ENCODE assay signal across 2 cellular contexts in the genomic region with DNA sequence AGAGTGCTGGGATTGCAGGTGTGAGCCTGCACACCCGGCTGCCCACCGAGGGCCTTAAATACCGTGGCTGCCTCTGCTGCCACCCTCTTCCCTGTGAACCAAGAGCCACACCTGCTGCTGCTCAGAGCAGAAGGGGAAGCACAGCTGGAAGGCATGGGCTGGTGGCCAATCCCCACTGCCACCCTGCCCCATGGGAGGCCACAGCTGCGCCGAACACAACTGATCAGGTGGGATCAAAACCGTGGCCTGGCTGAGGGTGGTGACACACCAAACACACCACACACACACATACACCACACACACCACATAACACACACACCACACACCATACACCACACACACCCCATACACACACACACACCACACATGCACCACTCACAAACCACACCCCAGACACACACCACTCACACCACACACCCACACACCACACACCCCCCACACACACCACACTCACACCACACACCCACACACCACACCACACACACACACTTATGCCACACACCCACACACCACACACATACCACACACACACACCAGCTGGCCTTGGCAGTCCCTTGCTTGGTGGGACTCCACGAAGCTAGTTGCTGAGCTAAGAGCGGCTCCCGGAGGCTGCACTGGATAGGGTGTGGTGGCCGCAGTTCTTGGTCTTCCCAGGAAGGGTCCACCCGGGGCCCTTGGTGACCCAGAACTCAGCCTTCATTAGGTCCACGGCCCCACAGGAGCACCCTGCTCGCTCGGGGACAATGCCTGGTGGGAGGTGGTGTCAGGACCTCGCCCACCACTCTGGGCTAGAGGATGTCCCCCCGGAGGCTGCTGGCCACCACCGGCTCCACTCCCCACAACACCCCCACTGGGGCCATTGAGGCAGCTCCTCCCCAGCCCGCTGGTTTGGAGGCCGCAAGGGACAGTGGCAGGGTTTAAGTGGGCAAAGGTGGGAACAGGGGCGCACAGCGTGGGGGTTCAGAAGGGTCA.
TF ChIP-seq lines count a peak whose summit lies in the region.

No MANE protein-coding gene starts in this region.

TF ChIP-seq in GM12878, 131 proteins besides CTCF, POLR2A, EP300 and RAD21:
- TF ChIP-seq TCF7 (IDR thresholded peaks at IDR 0.05; ENCODE audit: borderline replicate concordance) (no peak), RUNX3 (IDR thresholded peaks at IDR 0.05; ENCODE audit: low read length) (0 out of 2 replicates have a peak, but pooled peaks have one; percentile 29)

TF ChIP-seq in SK-N-SH, 30 proteins besides CTCF, POLR2A, EP300 and RAD21:
- TF ChIP-seq MEF2A (IDR thresholded peaks at IDR 0.05; ENCODE audit: borderline replicate concordance, low read depth), result no peak
- TF ChIP-seq, protein P1, sequence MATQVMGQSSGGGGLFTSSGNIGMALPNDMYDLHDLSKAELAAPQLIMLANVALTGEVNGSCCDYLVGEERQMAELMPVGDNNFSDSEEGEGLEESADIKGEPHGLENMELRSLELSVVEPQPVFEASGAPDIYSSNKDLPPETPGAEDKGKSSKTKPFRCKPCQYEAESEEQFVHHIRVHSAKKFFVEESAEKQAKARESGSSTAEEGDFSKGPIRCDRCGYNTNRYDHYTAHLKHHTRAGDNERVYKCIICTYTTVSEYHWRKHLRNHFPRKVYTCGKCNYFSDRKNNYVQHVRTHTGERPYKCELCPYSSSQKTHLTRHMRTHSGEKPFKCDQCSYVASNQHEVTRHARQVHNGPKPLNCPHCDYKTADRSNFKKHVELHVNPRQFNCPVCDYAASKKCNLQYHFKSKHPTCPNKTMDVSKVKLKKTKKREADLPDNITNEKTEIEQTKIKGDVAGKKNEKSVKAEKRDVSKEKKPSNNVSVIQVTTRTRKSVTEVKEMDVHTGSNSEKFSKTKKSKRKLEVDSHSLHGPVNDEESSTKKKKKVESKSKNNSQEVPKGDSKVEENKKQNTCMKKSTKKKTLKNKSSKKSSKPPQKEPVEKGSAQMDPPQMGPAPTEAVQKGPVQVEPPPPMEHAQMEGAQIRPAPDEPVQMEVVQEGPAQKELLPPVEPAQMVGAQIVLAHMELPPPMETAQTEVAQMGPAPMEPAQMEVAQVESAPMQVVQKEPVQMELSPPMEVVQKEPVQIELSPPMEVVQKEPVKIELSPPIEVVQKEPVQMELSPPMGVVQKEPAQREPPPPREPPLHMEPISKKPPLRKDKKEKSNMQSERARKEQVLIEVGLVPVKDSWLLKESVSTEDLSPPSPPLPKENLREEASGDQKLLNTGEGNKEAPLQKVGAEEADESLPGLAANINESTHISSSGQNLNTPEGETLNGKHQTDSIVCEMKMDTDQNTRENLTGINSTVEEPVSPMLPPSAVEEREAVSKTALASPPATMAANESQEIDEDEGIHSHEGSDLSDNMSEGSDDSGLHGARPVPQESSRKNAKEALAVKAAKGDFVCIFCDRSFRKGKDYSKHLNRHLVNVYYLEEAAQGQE (IDR thresholded peaks at IDR 0.05; ENCODE audit: low read depth, low read length), result no peak
- TF ChIP-seq GATA2 (CRISPR knock-in tag; IDR thresholded peaks at IDR 0.05), result no peak
- no peak for TF ChIP-seq YY1 (IDR thresholded peaks at IDR 0.05; ENCODE audit: low read depth)
- TF ChIP-seq CHD2 (IDR thresholded peaks at IDR 0.05; ENCODE audit: low read length, partially characterized antibody), result no peak
- no peak for TF ChIP-seq SMC3 (IDR thresholded peaks at IDR 0.05; ENCODE audit: low read depth, low read length)
- no peak for TF ChIP-seq EZH2phosphoT487 (IDR thresholded peaks at IDR 0.05; ENCODE audit: borderline replicate concordance, low read depth)
- TF ChIP-seq, protein P2, sequence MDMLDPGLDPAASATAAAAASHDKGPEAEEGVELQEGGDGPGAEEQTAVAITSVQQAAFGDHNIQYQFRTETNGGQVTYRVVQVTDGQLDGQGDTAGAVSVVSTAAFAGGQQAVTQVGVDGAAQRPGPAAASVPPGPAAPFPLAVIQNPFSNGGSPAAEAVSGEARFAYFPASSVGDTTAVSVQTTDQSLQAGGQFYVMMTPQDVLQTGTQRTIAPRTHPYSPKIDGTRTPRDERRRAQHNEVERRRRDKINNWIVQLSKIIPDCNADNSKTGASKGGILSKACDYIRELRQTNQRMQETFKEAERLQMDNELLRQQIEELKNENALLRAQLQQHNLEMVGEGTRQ (IDR thresholded peaks at IDR 0.05; ENCODE audit: borderline replicate concordance, low read depth, low read length), result no peak
- TF ChIP-seq, protein P3, sequence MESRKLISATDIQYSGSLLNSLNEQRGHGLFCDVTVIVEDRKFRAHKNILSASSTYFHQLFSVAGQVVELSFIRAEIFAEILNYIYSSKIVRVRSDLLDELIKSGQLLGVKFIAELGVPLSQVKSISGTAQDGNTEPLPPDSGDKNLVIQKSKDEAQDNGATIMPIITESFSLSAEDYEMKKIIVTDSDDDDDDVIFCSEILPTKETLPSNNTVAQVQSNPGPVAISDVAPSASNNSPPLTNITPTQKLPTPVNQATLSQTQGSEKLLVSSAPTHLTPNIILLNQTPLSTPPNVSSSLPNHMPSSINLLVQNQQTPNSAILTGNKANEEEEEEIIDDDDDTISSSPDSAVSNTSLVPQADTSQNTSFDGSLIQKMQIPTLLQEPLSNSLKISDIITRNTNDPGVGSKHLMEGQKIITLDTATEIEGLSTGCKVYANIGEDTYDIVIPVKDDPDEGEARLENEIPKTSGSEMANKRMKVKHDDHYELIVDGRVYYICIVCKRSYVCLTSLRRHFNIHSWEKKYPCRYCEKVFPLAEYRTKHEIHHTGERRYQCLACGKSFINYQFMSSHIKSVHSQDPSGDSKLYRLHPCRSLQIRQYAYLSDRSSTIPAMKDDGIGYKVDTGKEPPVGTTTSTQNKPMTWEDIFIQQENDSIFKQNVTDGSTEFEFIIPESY (IDR thresholded peaks at IDR 0.05; ENCODE audit: borderline replicate concordance, low read depth), result no peak
- no peak for TF ChIP-seq TAF1 (IDR thresholded peaks at IDR 0.05; ENCODE audit: borderline replicate concordance, low read depth, low read length)
- TF ChIP-seq NRF1 (IDR thresholded peaks at IDR 0.05; ENCODE audit: low read depth, low read length), result no peak
- TF ChIP-seq SIN3A (IDR thresholded peaks at IDR 0.05; ENCODE audit: borderline replicate concordance, low read depth, low read length), result no peak
- TF ChIP-seq, protein P4, sequence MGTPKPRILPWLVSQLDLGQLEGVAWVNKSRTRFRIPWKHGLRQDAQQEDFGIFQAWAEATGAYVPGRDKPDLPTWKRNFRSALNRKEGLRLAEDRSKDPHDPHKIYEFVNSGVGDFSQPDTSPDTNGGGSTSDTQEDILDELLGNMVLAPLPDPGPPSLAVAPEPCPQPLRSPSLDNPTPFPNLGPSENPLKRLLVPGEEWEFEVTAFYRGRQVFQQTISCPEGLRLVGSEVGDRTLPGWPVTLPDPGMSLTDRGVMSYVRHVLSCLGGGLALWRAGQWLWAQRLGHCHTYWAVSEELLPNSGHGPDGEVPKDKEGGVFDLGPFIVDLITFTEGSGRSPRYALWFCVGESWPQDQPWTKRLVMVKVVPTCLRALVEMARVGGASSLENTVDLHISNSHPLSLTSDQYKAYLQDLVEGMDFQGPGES (IDR thresholded peaks at IDR 0.05; ENCODE audit: low read depth, low read length), result no peak
- TF ChIP-seq, protein P5, sequence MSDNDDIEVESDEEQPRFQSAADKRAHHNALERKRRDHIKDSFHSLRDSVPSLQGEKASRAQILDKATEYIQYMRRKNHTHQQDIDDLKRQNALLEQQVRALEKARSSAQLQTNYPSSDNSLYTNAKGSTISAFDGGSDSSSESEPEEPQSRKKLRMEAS (IDR thresholded peaks at IDR 0.05; ENCODE audit: low read depth), result no peak
- no peak for TF ChIP-seq GABPA (IDR thresholded peaks at IDR 0.05; ENCODE audit: low read depth)
- TF ChIP-seq, protein P6, sequence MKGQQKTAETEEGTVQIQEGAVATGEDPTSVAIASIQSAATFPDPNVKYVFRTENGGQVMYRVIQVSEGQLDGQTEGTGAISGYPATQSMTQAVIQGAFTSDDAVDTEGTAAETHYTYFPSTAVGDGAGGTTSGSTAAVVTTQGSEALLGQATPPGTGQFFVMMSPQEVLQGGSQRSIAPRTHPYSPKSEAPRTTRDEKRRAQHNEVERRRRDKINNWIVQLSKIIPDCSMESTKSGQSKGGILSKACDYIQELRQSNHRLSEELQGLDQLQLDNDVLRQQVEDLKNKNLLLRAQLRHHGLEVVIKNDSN (IDR thresholded peaks at IDR 0.05; ENCODE audit: borderline replicate concordance, low read depth), result no peak
- TF ChIP-seq, protein P7, sequence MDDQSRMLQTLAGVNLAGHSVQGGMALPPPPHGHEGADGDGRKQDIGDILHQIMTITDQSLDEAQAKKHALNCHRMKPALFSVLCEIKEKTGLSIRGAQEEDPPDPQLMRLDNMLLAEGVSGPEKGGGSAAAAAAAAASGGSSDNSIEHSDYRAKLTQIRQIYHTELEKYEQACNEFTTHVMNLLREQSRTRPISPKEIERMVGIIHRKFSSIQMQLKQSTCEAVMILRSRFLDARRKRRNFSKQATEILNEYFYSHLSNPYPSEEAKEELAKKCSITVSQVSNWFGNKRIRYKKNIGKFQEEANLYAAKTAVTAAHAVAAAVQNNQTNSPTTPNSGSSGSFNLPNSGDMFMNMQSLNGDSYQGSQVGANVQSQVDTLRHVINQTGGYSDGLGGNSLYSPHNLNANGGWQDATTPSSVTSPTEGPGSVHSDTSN (IDR thresholded peaks at IDR 0.05), result no peak
- no peak for TF ChIP-seq RFX5 (IDR thresholded peaks at IDR 0.05; ENCODE audit: low read length)
- no peak for TF ChIP-seq FOXM1 (IDR thresholded peaks at IDR 0.05; ENCODE audit: low read depth)
- no peak for TF ChIP-seq ELF1 (IDR thresholded peaks at IDR 0.05)
